Comparison of ENCODE assay signal across 25 cellular contexts in the genomic region with DNA sequence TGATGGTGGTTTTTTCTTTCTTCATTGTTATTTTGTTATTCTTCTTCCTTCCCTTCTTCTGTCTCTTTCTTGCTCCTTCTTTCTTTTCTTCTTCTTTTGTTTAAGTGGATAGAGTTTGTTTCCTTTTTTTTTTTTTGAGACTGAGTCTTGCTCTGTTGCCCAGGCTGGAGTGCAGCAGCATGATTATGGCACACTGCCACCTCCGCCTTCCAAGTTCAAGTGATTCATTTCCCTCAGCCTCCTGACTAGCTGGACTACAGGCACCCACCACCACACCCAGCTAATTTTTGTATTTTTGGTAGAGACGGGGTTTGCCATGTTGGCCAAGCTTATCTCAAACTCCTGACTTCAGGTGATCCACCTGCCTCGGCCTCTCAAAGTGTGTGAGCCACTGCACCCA. TPM values are rescaled to one million over a fixed set of nuclear protein-coding genes. Genes with fewer than 3 reads are reported as not detected.
DNase-seq lines count a peak whose midpoint lies in the region; ATAC-seq and TF ChIP-seq lines count a peak whose summit lies in the region.
"Had no signal": no experiment of that assay in that cellular context is flagged by ENCODE, and none has a peak within 500 bp of the region (broad histone marks: within the 10 kb centered on the region; RNA-seq: fewer than 3 reads in every experiment).

No MANE protein-coding gene starts in this region.

- H3K4me1 Mint-ChIP-seq in neural crest cell = no peaks in the 10 kb centered on the region
- H3K4me1 Mint-ChIP-seq: nephron progenitor cell had no signal

- H3K4me3 Mint-ChIP-seq in neural crest cell = no peak overlapping the region
- H3K4me3 Mint-ChIP-seq: nephron progenitor cell; stimulated activated effector memory CD8-positive, alpha-beta T cell treated with anti-CD3 and anti-CD28 coated beads, Interleukin-12 subunit alpha, Interleukin-12 subunit beta, amount 100 ng/mL, for 72 hours had no signal

- intact Hi-C loops in Right ventricle myocardium superior (cut with DNase I) (no loop called here), left ventricle myocardium inferior (cut with micrococcal nuclease) (no loop called here)

- H3K27ac Mint-ChIP-seq in neural crest cell (ENCODE audit: unreplicated experiment) = peak overlapping the region; percentile 21
- H3K27ac Mint-ChIP-seq: nephron progenitor cell; progenitor cell of endocrine pancreas; stimulated activated effector memory CD8-positive, alpha-beta T cell treated with anti-CD3 and anti-CD28 coated beads, Interleukin-12 subunit alpha, Interleukin-12 subunit beta, amount 100 ng/mL, for 72 hours had no signal

- H3K9me3 Mint-ChIP-seq in neural crest cell = peaks cover 8% of the 10 kb centered on the region
- H3K9me3 Mint-ChIP-seq: stimulated activated effector memory CD8-positive, alpha-beta T cell treated with anti-CD3 and anti-CD28 coated beads, Interleukin-12 subunit alpha, Interleukin-12 subunit beta, amount 100 ng/mL, for 72 hours had no signal

- peaks cover 31% of the 10 kb centered on the region for H3K36me3 Mint-ChIP-seq in neural crest cell (ENCODE audit: low read depth)

- H3K27me3 ChIP-seq in left ventricle myocardium inferior (ENCODE audit: low read depth) (no peaks in the 10 kb centered on the region), MG63 (no peaks in the 10 kb centered on the region)
- H3K27me3 ChIP-seq: BLaER1 treated with 17β-estradiol and CSF1 and Interleukin-3, amounts not matched to agents 10 nM and 100 nM; esophagus squamous epithelium; heart left ventricle; left lung had no signal

- H3K9me3 ChIP-seq in left ventricle myocardium inferior (replicated peaks) (peaks cover 10% of the 10 kb centered on the region), MG63 (no peaks in the 10 kb centered on the region)
- H3K9me3 ChIP-seq: esophagus squamous epithelium, left lung had no signal

- ATAC-seq in Right ventricle myocardium superior (ENCODE audit: poor library complexity) (no peak), GM18909 (IDR thresholded peaks at IDR 0.05; ENCODE audit: poor library complexity, unreplicated experiment) (no peak)
- ATAC-seq: heart left ventricle; left lung; stimulated activated effector memory CD8-positive, alpha-beta T cell treated with anti-CD3 and anti-CD28 coated beads, Interleukin-12 subunit alpha, Interleukin-12 subunit beta, amount 100 ng/mL, for 72 hours had no signal

- H3K4me1 ChIP-seq in left ventricle myocardium inferior = no peaks in the 10 kb centered on the region
- H3K4me1 ChIP-seq: esophagus squamous epithelium, left lung had no signal

- H3K27ac ChIP-seq in left ventricle myocardium inferior (replicated peaks) = no peak overlapping the region
- H3K27ac ChIP-seq: BLaER1 treated with 17β-estradiol and CSF1 and Interleukin-3, amounts not matched to agents 10 nM and 100 nM; esophagus squamous epithelium; heart left ventricle; left lung; skin epidermis; VCaP had no signal

- no peaks in the 10 kb centered on the region for H3K27me3 Mint-ChIP-seq in neural crest cell (ENCODE audit: low read depth)
- H3K27me3 Mint-ChIP-seq: progenitor cell of endocrine pancreas had no signal

- TF ChIP-seq CTCF in left ventricle myocardium inferior (IDR thresholded peaks at IDR 0.05; ENCODE audit: borderline replicate concordance) = no peak
- TF ChIP-seq CTCF in epithelial cell of esophagus (IDR thresholded peaks at IDR 0.05; ENCODE audit: insufficient read depth, low read depth, low read length, missing control alignments) = no peak
- no peak for TF ChIP-seq CTCF in neural crest cell (conservative IDR thresholded peaks at IDR 0.05)

- H3K4me3 ChIP-seq in left ventricle myocardium inferior (no peak overlapping the region), MG63 (no peak overlapping the region), epithelial cell of esophagus (ENCODE audit: low read length) (no peak overlapping the region)
- H3K4me3 ChIP-seq: BLaER1 treated with 17β-estradiol and CSF1 and Interleukin-3, amounts not matched to agents 10 nM and 100 nM; esophagus squamous epithelium; heart left ventricle; left lung; skin epidermis had no signal

- DNase-seq in Right ventricle myocardium superior = peak; percentile 43
- no peak for DNase-seq in left ventricle myocardium inferior
- peak; percentile 1 for DNase-seq in MG63
- peak; percentile 4 for DNase-seq in epithelial cell of esophagus (ENCODE audit: low read depth)
- DNase-seq in neural crest cell (ENCODE audit: low read depth, low spot score) = no peak
- DNase-seq in NCI-H1417 (lab: John Stamatoyannopoulos, UW) = no peak
- DNase-seq in NCI-H187 (lab: John Stamatoyannopoulos, UW) = no peak
- DNase-seq: activated CD4-positive, alpha-beta T cell treated with anti-CD3 and anti-CD28 coated beads, Interleukin-2, amount 50 U/mL, for 48 hours; activated gamma-delta T cell treated with Interleukin-2 at 50 U/mL for 16 hours; effector memory CD4-positive, alpha-beta T cell; esophagus squamous epithelium; H7; heart left ventricle; NCI-H1436 treated with DMSO at 0.1 percent for 48 hours; NCI-H510A treated with DMSO at 0.1 percent for 48 hours; nephron progenitor cell; NK-92 treated with Interleukin-12 subunit alpha and Interleukin-12 subunit beta, amount 100 ng/mL, for 24 hours; stimulated activated CD4-positive, alpha-beta T cell treated with anti-CD3 and anti-CD28 coated beads, Interleukin-2, amount 100 ng/mL, for 24 hours had no signal

- peaks cover 70% of the 10 kb centered on the region for H3K36me3 ChIP-seq in left ventricle myocardium inferior
- no peaks in the 10 kb centered on the region for H3K36me3 ChIP-seq in MG63

RNA-seq across cellular contexts. Expression of gene JAK2, which starts 40.3 kb away (rescaled TPM):
- total RNA-seq in Right ventricle myocardium superior (12.7 TPM), left ventricle myocardium inferior (28.7 TPM), neural crest cell (5.0 and 5.7 TPM in 2 replicates)
- total RNA-seq in MG63 (2014; rRNA removed; shearing (Covaris generic); ENCODE audit: low replicate concordance) = 0.81 and 4.2 TPM in 2 replicates

Comparison
In these comparisons a context has a peak if more than half of its experiments do, and no peak if none do; other contexts are left out.
1. DNase-seq: peak in Right ventricle myocardium superior (single experiment), MG63 (single experiment) and epithelial cell of esophagus (single experiment); none in left ventricle myocardium inferior (single experiment), neural crest cell (single experiment), NCI-H1417 (0 of 3) and NCI-H187 (0 of 2).